ENCODE assay signal across 13 cellular contexts in genomic region chrX:37603938-37604409, GRCh38. TPM values are rescaled to one million over a fixed set of nuclear protein-coding genes. Genes with fewer than 3 reads are reported as not detected.
DNase-seq lines count a peak whose midpoint lies in the region; ATAC-seq and TF ChIP-seq lines count a peak whose summit lies in the region.
"Had no signal": no experiment of that assay in that cellular context is flagged by ENCODE, and none has a peak within 500 bp of the region (broad histone marks: within the 10 kb centered on the region; RNA-seq: fewer than 3 reads in every experiment).

No MANE protein-coding gene starts in this region.

- peak; percentile 81 for ATAC-seq in GM19463 (IDR thresholded peaks at IDR 0.05; ENCODE audit: unreplicated experiment)
- ATAC-seq in HG02870 (IDR thresholded peaks at IDR 0.05; ENCODE audit: unreplicated experiment): no peak
- ATAC-seq: foreskin keratinocyte, mucosa of descending colon had no signal

- WGBS in testis, 2 donors: 63 to 100% methylated on average over 1 of the region's 1 CpG

- H3K4me1 ChIP-seq in left ventricle myocardium inferior: no peaks in the 10 kb centered on the region
- H3K4me1 ChIP-seq in testis: no peaks in the 10 kb centered on the region
- H3K4me1 ChIP-seq: foreskin keratinocyte had no signal

- no peak overlapping the region for H3K4me3 ChIP-seq in left ventricle myocardium inferior
- H3K4me3 ChIP-seq in testis: no peak overlapping the region
- H3K4me3 ChIP-seq: mucosa of descending colon had no signal

- no peak for TF ChIP-seq POLR2A in testis (IDR thresholded peaks at IDR 0.05)

- no peaks in the 10 kb centered on the region for H3K27me3 ChIP-seq in left ventricle myocardium inferior (ENCODE audit: low read depth)
- H3K27me3 ChIP-seq in testis: no peaks in the 10 kb centered on the region
- H3K27me3 ChIP-seq: foreskin keratinocyte had no signal

- DNase-seq in DMS 273 (lab: John Stamatoyannopoulos, UW; ENCODE audit: unreplicated experiment): peak; percentile 71
- DNase-seq in NCI-H1694 (lab: John Stamatoyannopoulos, UW): peak; percentile 46
- DNase-seq in left ventricle myocardium inferior: peak; percentile 26
- no peak for DNase-seq in COLO829 (ENCODE audit: low spot score)
- DNase-seq in testis: no peak
- DNase-seq in H4 (ENCODE audit: low spot score): no peak
- DNase-seq: activated CD4-positive, alpha-beta T cell treated with anti-CD3 and anti-CD28 coated beads, Interleukin-2, amount 10 ng/mL, durations not matched to agents 7 days and 5 days; effector CD8-positive, alpha-beta T cell; foreskin keratinocyte; mucosa of descending colon; NCI-H524 treated with DMSO at 0.1 percent for 48 hours had no signal

- H3K27ac ChIP-seq in left ventricle myocardium inferior (replicated peaks) (peak overlapping the region; percentile 54), testis (no peak overlapping the region)
- H3K27ac ChIP-seq: foreskin keratinocyte had no signal

- no peak for TF ChIP-seq CTCF in left ventricle myocardium inferior (IDR thresholded peaks at IDR 0.05; ENCODE audit: borderline replicate concordance)
- no peak for TF ChIP-seq CTCF in testis (IDR thresholded peaks at IDR 0.05)

- H3K9me3 ChIP-seq in left ventricle myocardium inferior (replicated peaks) (no peaks in the 10 kb centered on the region), testis (no peaks in the 10 kb centered on the region)
- H3K9me3 ChIP-seq: mucosa of descending colon had no signal

- no peaks in the 10 kb centered on the region for H3K36me3 ChIP-seq in left ventricle myocardium inferior
- no peaks in the 10 kb centered on the region for H3K36me3 ChIP-seq in testis (ENCODE audit: low read depth, missing control alignments)

- intact Hi-C loops in left ventricle myocardium inferior (cut with micrococcal nuclease) (no loop called here), testis (cut with DNase I; ENCODE audit: low total_unique reads) (no loop called here)

RNA-seq across cellular contexts. Expression of gene LANCL3, which starts 32.5 kb away (rescaled TPM):
- total RNA-seq in left ventricle myocardium inferior (0.27 TPM), testis (1 to 10 TPM; 1.0 to 1.1 TPM)
- polyA plus RNA-seq in testis (ENCODE audit: insufficient read depth, low read depth, low replicate concordance): 0.67 TPM
- 0.25 and 1.0 TPM in 2 replicates for total RNA-seq in H4 (2014; rRNA removed; shearing (Covaris generic))

Comparison
In these comparisons a context has a peak if more than half of its experiments do, and no peak if none do; other contexts are left out.
1. DNase-seq: peak in DMS 273 (single experiment), NCI-H1694 (single experiment) and left ventricle myocardium inferior (single experiment); none in COLO829 (single experiment), testis (single experiment) and H4 (single experiment).